Comparison of ENCODE assay signal across 1 cellular context in the genomic region with DNA sequence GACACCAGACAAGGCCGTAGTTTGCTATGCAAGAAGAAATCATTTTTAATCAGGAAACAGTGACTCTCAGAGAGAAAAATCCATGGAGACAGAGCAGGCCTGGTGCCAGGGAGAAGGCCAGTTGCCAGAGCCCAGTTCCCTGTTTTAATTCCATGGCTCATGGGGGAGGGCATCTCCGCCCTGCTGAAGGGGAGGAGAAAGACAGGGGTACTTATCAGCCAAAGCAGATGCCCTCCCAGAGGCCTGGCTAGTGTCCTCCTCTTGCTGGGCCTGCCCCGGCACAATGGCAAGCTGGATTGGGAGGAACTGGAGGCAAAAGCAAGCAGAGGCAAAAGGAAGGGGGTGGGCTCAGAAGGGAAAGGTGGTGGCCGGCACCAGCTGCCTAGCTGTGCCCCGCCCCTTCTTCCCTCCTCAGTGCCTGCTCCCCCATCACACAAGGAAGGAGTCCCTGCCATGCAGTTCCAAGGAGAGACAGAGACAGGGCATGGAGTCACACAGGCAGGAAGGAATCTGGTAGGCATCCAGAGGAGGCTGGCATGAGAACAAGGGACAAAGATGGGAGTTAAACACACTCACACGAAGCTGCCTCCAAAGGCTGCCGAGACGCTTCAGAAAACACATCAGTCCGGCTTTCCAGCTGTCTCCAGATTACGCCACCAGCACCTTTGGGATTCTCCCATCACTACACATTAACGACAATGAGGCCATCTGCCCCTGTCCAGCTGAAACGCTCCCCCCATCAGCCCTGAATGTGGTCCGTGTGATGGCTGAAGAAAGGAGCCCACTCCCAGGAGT.
TF ChIP-seq lines count a peak whose summit lies in the region.

No MANE protein-coding gene starts in this region.

TF ChIP-seq in GM23338, 12 proteins besides CTCF, POLR2A, EP300 and RAD21 (continued from another document):
- TF ChIP-seq, protein P1, sequence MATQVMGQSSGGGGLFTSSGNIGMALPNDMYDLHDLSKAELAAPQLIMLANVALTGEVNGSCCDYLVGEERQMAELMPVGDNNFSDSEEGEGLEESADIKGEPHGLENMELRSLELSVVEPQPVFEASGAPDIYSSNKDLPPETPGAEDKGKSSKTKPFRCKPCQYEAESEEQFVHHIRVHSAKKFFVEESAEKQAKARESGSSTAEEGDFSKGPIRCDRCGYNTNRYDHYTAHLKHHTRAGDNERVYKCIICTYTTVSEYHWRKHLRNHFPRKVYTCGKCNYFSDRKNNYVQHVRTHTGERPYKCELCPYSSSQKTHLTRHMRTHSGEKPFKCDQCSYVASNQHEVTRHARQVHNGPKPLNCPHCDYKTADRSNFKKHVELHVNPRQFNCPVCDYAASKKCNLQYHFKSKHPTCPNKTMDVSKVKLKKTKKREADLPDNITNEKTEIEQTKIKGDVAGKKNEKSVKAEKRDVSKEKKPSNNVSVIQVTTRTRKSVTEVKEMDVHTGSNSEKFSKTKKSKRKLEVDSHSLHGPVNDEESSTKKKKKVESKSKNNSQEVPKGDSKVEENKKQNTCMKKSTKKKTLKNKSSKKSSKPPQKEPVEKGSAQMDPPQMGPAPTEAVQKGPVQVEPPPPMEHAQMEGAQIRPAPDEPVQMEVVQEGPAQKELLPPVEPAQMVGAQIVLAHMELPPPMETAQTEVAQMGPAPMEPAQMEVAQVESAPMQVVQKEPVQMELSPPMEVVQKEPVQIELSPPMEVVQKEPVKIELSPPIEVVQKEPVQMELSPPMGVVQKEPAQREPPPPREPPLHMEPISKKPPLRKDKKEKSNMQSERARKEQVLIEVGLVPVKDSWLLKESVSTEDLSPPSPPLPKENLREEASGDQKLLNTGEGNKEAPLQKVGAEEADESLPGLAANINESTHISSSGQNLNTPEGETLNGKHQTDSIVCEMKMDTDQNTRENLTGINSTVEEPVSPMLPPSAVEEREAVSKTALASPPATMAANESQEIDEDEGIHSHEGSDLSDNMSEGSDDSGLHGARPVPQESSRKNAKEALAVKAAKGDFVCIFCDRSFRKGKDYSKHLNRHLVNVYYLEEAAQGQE (IDR thresholded peaks at IDR 0.05; ENCODE audit: unreplicated experiment), result no peak
- TF ChIP-seq, protein P2, sequence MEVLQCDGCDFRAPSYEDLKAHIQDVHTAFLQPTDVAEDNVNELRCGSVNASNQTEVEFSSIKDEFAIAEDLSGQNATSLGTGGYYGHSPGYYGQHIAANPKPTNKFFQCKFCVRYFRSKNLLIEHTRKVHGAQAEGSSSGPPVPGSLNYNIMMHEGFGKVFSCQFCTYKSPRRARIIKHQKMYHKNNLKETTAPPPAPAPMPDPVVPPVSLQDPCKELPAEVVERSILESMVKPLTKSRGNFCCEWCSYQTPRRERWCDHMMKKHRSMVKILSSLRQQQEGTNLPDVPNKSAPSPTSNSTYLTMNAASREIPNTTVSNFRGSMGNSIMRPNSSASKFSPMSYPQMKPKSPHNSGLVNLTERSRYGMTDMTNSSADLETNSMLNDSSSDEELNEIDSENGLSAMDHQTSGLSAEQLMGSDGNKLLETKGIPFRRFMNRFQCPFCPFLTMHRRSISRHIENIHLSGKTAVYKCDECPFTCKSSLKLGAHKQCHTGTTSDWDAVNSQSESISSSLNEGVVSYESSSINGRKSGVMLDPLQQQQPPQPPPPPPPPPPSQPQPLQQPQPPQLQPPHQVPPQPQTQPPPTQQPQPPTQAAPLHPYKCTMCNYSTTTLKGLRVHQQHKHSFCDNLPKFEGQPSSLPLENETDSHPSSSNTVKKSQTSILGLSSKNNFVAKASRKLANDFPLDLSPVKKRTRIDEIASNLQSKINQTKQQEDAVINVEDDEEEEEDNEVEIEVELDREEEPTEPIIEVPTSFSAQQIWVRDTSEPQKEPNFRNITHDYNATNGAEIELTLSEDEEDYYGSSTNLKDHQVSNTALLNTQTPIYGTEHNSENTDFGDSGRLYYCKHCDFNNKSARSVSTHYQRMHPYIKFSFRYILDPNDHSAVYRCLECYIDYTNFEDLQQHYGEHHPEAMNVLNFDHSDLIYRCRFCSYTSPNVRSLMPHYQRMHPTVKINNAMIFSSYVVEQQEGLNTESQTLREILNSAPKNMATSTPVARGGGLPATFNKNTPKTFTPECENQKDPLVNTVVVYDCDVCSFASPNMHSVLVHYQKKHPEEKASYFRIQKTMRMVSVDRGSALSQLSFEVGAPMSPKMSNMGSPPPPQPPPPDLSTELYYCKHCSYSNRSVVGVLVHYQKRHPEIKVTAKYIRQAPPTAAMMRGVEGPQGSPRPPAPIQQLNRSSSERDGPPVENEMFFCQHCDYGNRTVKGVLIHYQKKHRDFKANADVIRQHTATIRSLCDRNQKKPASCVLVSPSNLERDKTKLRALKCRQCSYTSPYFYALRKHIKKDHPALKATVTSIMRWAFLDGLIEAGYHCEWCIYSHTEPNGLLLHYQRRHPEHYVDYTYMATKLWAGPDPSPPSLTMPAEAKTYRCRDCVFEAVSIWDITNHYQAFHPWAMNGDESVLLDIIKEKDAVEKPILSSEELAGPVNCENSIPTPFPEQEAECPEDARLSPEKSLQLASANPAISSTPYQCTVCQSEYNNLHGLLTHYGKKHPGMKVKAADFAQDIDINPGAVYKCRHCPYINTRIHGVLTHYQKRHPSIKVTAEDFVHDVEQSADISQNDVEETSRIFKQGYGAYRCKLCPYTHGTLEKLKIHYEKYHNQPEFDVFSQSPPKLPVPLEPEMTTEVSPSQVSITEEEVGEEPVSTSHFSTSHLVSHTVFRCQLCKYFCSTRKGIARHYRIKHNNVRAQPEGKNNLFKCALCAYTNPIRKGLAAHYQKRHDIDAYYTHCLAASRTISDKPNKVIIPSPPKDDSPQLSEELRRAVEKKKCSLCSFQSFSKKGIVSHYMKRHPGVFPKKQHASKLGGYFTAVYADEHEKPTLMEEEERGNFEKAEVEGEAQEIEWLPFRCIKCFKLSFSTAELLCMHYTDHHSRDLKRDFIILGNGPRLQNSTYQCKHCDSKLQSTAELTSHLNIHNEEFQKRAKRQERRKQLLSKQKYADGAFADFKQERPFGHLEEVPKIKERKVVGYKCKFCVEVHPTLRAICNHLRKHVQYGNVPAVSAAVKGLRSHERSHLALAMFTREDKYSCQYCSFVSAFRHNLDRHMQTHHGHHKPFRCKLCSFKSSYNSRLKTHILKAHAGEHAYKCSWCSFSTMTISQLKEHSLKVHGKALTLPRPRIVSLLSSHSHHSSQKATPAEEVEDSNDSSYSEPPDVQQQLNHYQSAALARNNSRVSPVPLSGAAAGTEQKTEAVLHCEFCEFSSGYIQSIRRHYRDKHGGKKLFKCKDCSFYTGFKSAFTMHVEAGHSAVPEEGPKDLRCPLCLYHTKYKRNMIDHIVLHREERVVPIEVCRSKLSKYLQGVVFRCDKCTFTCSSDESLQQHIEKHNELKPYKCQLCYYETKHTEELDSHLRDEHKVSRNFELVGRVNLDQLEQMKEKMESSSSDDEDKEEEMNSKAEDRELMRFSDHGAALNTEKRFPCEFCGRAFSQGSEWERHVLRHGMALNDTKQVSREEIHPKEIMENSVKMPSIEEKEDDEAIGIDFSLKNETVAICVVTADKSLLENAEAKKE (CRISPR knock-in tag; IDR thresholded peaks at IDR 0.05), result no peak
